8 cellular contexts compared by ENCODE assay signal in the genomic region with DNA sequence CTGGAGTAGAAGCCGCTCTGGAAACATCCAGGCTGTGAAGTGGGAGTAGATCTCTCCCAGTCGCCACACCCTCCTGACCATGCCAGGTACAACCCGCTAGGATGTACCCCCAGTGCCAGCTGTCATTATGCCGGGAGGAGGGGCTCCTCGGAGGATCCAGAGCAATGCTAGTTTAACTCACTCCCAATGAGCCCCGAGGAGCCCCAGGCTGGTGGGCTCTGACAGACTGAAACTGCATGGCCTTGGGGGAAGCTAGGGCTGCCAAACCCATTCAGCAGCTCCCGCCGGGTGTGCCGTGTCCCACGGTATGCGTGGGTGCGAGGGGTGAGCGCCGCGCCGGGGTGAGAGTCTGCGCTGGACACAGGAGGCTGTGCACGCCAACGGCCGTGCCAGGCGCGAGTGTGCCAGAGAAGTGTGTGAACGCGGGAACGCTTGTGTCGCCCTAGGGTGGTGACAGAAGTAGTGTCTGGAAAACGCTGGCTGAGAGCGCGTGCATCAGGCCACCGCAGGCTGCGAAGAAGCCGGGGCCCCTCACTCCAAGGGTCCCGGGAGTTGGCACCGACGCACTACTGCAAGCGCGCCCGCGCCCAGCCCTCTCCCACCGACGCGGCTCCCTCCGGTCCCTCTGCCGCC.
DNase-seq lines count a peak whose midpoint lies in the region; ATAC-seq and TF ChIP-seq lines count a peak whose summit lies in the region.

No MANE protein-coding gene starts in this region.

- H2AFZ ChIP-seq in ACC112 (ENCODE audit: low read length, unreplicated experiment): peak overlapping the region; percentile 40

- no peaks in the 10 kb centered on the region for H3K27me3 ChIP-seq in ACC112 (ENCODE audit: insufficient read depth, low read length)
- H3K27me3 ChIP-seq in HL-60 (ENCODE audit: insufficient read depth, poor library complexity, severe bottlenecking): peaks cover 4% of the 10 kb centered on the region
- H3K27me3 ChIP-seq in sigmoid colon: no peaks in the 10 kb centered on the region

- no peak for TF ChIP-seq CTCF in HL-60 (IDR thresholded peaks at IDR 0.05; ENCODE audit: insufficient read depth, low read length)
- no peak for TF ChIP-seq CTCF in sigmoid colon (IDR thresholded peaks at IDR 0.05)

- H3K4me3 ChIP-seq in ACC112 (ENCODE audit: low read depth, low read length) (peak overlapping the region; percentile 88), HL-60 (replicated peaks; ENCODE audit: insufficient read depth, low read length) (peak overlapping the region; percentile 51), sigmoid colon (peak overlapping the region; percentile 23 to 91 (median 64))

- peak overlapping the region; percentile 88 for H3K4me3 Mint-ChIP-seq in activated CD8-positive, alpha-beta memory T cell treated with anti-CD3 and anti-CD28 coated beads, Interleukin-2, amount 10 ng/mL, durations not matched to agents 7 days and 5 days

- peaks cover 27% of the 10 kb centered on the region for H3K4me1 ChIP-seq in ACC112 (ENCODE audit: control insufficient read depth, insufficient read depth, low read length, unreplicated experiment)
- H3K4me1 ChIP-seq in sigmoid colon: peaks cover 0 to 22% (median 18%) of the 10 kb centered on the region in 4 donors

- no peaks in the 10 kb centered on the region for H3K79me2 ChIP-seq in ACC112 (ENCODE audit: control insufficient read depth, insufficient read depth, low read length, unreplicated experiment)

- peaks cover 3% of the 10 kb centered on the region for H3K36me3 Mint-ChIP-seq in activated CD8-positive, alpha-beta memory T cell treated with anti-CD3 and anti-CD28 coated beads, Interleukin-2, amount 10 ng/mL, durations not matched to agents 7 days and 5 days

- peaks cover 69% of the 10 kb centered on the region for H3K4me1 Mint-ChIP-seq in activated CD8-positive, alpha-beta memory T cell treated with anti-CD3 and anti-CD28 coated beads, Interleukin-2, amount 10 ng/mL, durations not matched to agents 7 days and 5 days

- DNase-seq in HL-60 (ENCODE audit: low read depth in 1 of 2, low spot score in 1 of 2) (no peak), left cardiac atrium (peak; percentile 48), sigmoid colon (no peak)
- DNase-seq in activated CD8-positive, alpha-beta memory T cell treated with anti-CD3 and anti-CD28 coated beads, Interleukin-2, amount 10 ng/mL, durations not matched to agents 7 days and 5 days: no peak
- DNase-seq in effector CD8-positive, alpha-beta T cell (lab: John Stamatoyannopoulos, UW): no peak

- H3K36me3 ChIP-seq in ACC112 (ENCODE audit: insufficient read depth, low read length): no peaks in the 10 kb centered on the region
- no peaks in the 10 kb centered on the region for H3K36me3 ChIP-seq in sigmoid colon

- TF ChIP-seq EP300 in sigmoid colon (IDR thresholded peaks at IDR 0.05): no peak

- no peaks in the 10 kb centered on the region for H3K9me3 Mint-ChIP-seq in activated CD8-positive, alpha-beta memory T cell treated with anti-CD3 and anti-CD28 coated beads, Interleukin-2, amount 10 ng/mL, durations not matched to agents 7 days and 5 days (ENCODE audit: low read depth)

- WGBS in sigmoid colon, 2 donors: 1% methylated on average over 44 of the region's 44 CpGs

- H3K27me3 Mint-ChIP-seq in activated CD8-positive, alpha-beta memory T cell treated with anti-CD3 and anti-CD28 coated beads, Interleukin-2, amount 10 ng/mL, durations not matched to agents 7 days and 5 days: no peaks in the 10 kb centered on the region

- TF ChIP-seq POLR2A in sigmoid colon (IDR thresholded peaks at IDR 0.05): no peak

- intact Hi-C loops in left cardiac atrium (cut with DNase I): loop anchor here in 1 of 2 donors (10.0 kb wide), 1 partner anchor 87 kb away; no protein-coding TSS in a partner anchor
- intact Hi-C loops in sigmoid colon (cut with DNase I): no loop called here

- CTCF ChIA-PET in activated CD8-positive, alpha-beta memory T cell treated with anti-CD3 and anti-CD28 coated beads, Interleukin-2, amount 10 ng/mL, durations not matched to agents 7 days and 5 days (lab: Charles Lee): interaction anchor here (5.9 kb wide), 1 partner anchor 12 kb away, joined by 27 read pairs; no protein-coding TSS in a partner anchor

- ATAC-seq in GM18909 (IDR thresholded peaks at IDR 0.05; ENCODE audit: poor library complexity, unreplicated experiment): peak; percentile 22
- ATAC-seq in activated CD8-positive, alpha-beta memory T cell treated with anti-CD3 and anti-CD28 coated beads, Interleukin-2, amount 10 ng/mL, durations not matched to agents 7 days and 5 days: peak; percentile 22
- peak; percentile 16 to 27 for ATAC-seq in left cardiac atrium
- no peak for ATAC-seq in HG03521 (IDR thresholded peaks at IDR 0.05; ENCODE audit: unreplicated experiment)

- peak overlapping the region; percentile 72 for H3K27ac Mint-ChIP-seq in activated CD8-positive, alpha-beta memory T cell treated with anti-CD3 and anti-CD28 coated beads, Interleukin-2, amount 10 ng/mL, durations not matched to agents 7 days and 5 days

- no peak overlapping the region for H3K27ac ChIP-seq in ACC112 (ENCODE audit: low read depth, low read length)
- H3K27ac ChIP-seq in HL-60 (replicated peaks): no peak overlapping the region
- peak overlapping the region in 3 of 4 donors; percentile 52 to 61 (median 55) for H3K27ac ChIP-seq in sigmoid colon

- no peaks in the 10 kb centered on the region for H3K9me3 ChIP-seq in sigmoid colon

Comparison
In these comparisons a context has a peak if more than half of its experiments do, and no peak if none do; other contexts are left out.
1. H3K27ac ChIP-seq: peak in sigmoid colon (3 of 4); none in ACC112 (single experiment) and HL-60 (single experiment).
2. Peak in every context shown above with its lines, with median percentiles within 50 percentile points of each other: H3K4me3 ChIP-seq.